8 cellular contexts compared by ENCODE assay signal in the genomic region with DNA sequence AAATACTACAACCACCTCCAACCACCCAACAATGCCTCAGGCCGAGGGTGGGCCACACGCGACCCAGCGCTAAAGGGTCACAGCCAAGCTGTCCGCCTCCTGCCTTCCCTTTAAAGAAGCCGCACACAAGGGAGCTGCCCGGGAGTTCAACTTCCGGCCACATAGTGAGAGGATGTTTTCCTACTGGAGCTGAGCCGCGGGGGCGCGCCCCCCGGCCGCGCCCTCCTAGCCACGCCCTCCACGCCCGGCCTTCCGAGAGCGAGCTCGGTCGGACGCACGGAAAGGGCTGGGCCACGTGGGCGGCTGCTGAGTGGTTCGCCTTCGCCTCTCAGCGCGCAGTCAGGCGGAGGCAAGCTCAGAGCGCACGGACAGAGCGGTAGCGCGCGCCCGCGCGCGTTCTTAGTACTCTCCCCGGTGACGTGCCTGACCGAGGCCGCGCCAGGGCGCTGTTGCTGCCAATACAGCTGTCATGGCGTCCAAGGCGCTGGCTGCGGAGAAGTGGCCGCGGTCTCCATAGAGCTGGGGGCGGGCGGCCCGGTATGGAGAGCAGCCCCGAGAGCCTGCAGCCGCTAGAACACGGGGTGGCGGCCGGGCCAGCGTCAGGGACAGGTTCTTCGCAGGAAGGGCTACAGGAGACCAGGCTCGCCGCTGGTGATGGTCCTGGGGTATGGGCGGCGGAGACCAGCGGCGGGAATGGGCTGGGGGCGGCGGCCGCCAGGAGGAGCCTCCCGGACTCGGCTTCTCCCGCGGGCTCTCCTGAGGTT. TPM values are rescaled to one million over a fixed set of nuclear protein-coding genes. Genes with fewer than 3 reads are reported as not detected.
DNase-seq lines count a peak whose midpoint lies in the region; FAIRE-seq and TF ChIP-seq lines count a peak whose summit lies in the region.

A gene with protein sequence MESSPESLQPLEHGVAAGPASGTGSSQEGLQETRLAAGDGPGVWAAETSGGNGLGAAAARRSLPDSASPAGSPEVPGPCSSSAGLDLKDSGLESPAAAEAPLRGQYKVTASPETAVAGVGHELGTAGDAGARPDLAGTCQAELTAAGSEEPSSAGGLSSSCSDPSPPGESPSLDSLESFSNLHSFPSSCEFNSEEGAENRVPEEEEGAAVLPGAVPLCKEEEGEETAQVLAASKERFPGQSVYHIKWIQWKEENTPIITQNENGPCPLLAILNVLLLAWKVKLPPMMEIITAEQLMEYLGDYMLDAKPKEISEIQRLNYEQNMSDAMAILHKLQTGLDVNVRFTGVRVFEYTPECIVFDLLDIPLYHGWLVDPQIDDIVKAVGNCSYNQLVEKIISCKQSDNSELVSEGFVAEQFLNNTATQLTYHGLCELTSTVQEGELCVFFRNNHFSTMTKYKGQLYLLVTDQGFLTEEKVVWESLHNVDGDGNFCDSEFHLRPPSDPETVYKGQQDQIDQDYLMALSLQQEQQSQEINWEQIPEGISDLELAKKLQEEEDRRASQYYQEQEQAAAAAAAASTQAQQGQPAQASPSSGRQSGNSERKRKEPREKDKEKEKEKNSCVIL (plus strand): TSS at position 446 of the 764 bp plus-strand sequence. CDS start 94 bp downstream, at position 540.

- H2AFZ ChIP-seq in H9 (ENCODE audit: low read length) = peak within 1 kb of the TSS; percentile 25

- H3K9ac ChIP-seq in H9 (ENCODE audit: extremely low read depth, insufficient read length, low read length) = peak within 1 kb of the TSS; percentile 61

- no peak within 1 kb of the TSS for H2BK12ac ChIP-seq in H9 (ENCODE audit: insufficient read length, low read depth, low read length)

- no peak within 1 kb of the TSS for H4K91ac ChIP-seq in H9 (ENCODE audit: insufficient read length, low read depth, low read length)

- peak; percentile 98 for DNase-seq in H9
- peak; percentile 99 for DNase-seq in MG63
- DNase-seq in SHP77 treated with DMSO at 0.1 percent for 48 hours (lab: John Stamatoyannopoulos, UW) = peak; percentile 98
- DNase-seq in activated effector memory CD4-positive, alpha-beta T cell treated with anti-CD3 and anti-CD28 coated beads, Interleukin-2, amount 50 U/mL, for 16 hours = peak; percentile 97
- peak; percentile 98 for DNase-seq in fibroblast of the aortic adventitia (ENCODE audit: low read depth)

- H2AK5ac ChIP-seq in H9 (ENCODE audit: insufficient read length, low read length) = no peak within 1 kb of the TSS

- no peak within 1 kb of the TSS for H3K56ac ChIP-seq in H9 (ENCODE audit: insufficient read length, low read depth, low read length)

- H3K27ac Mint-ChIP-seq in H9 (peak within 1 kb of the TSS; percentile 89 to 94 (median 92); a peak in 6 of 7 replicates), nephron (peak within 1 kb of the TSS; percentile 99 to 100 (median 99))
- peak within 1 kb of the TSS; percentile 91 for H3K27ac Mint-ChIP-seq in stimulated activated naive CD8-positive, alpha-beta T cell treated with anti-CD3 and anti-CD28 coated beads, Interleukin-15, Interleukin-2, amounts not matched to agents 100 ng/mL and 50 ng/mL, for 24 hours

- peak; percentile 96 for FAIRE-seq in G401.6 (lab: Jason Lieb, UNC)

- H3K23me2 ChIP-seq in H9 (ENCODE audit: insufficient read length, low read depth, low read length, poor library complexity, severe bottlenecking) = peaks cover 4% of the 10 kb centered on the region

- no peak within 1 kb of the TSS for H3T11ph ChIP-seq in H9 (ENCODE audit: low read length)

- H3K14ac ChIP-seq in H9 (ENCODE audit: insufficient read depth, low read length) = 0 out of 2 replicates have a peak within 1 kb of the TSS, but pooled peaks have one; percentile 64

- H3K27me3 ChIP-seq in H9 (ENCODE audit: insufficient read depth, low read length) (no peaks in the 10 kb centered on the region), MG63 (no peaks in the 10 kb centered on the region)

- H3K4me3 ChIP-seq in MG63 = peak within 1 kb of the TSS; percentile 93
- peak within 1 kb of the TSS; percentile 91 for H3K4me3 ChIP-seq in fibroblast of the aortic adventitia (ENCODE audit: low read depth, low read length)

- H3K36me3 ChIP-seq in MG63 = no peaks in the 10 kb centered on the region

- H3K9me3 Mint-ChIP-seq in H9 = no peaks in the 10 kb centered on the region
- H3K9me3 Mint-ChIP-seq in nephron = no peaks in the 10 kb centered on the region
- H3K9me3 Mint-ChIP-seq in stimulated activated naive CD8-positive, alpha-beta T cell treated with anti-CD3 and anti-CD28 coated beads, Interleukin-15, Interleukin-2, amounts not matched to agents 100 ng/mL and 50 ng/mL, for 24 hours = peaks cover 5% of the 10 kb centered on the region

- no peaks in the 10 kb centered on the region for H3K9me3 ChIP-seq in H9 (ENCODE audit: control insufficient read depth, low read depth, low read length)
- no peaks in the 10 kb centered on the region for H3K9me3 ChIP-seq in MG63

- peaks cover 9% of the 10 kb centered on the region; the same call in 1 of the 2 replicates for H3K79me2 ChIP-seq in H9 (ENCODE audit: insufficient read depth, low read length)

- H3K23ac ChIP-seq in H9 (ENCODE audit: insufficient read length, low read depth, low read length) = no peak within 1 kb of the TSS

- H3K36me3 Mint-ChIP-seq in H9 (ENCODE audit: insufficient read depth in 1 of 3, low read depth in 3 of 3) (no peaks in the 10 kb centered on the region), nephron (ENCODE audit: low read depth) (no peaks in the 10 kb centered on the region)
- no peaks in the 10 kb centered on the region for H3K36me3 Mint-ChIP-seq in stimulated activated naive CD8-positive, alpha-beta T cell treated with anti-CD3 and anti-CD28 coated beads, Interleukin-15, Interleukin-2, amounts not matched to agents 100 ng/mL and 50 ng/mL, for 24 hours (ENCODE audit: low read depth)

- H3K4me3 Mint-ChIP-seq in H9 (no peak within 1 kb of the TSS; a peak in 3 of 5 replicates), nephron (no peak within 1 kb of the TSS)
- peak within 1 kb of the TSS; percentile 7 for H3K4me3 Mint-ChIP-seq in stimulated activated naive CD8-positive, alpha-beta T cell treated with anti-CD3 and anti-CD28 coated beads, Interleukin-15, Interleukin-2, amounts not matched to agents 100 ng/mL and 50 ng/mL, for 24 hours

- no peaks in the 10 kb centered on the region for H3K4me1 ChIP-seq in H9 (ENCODE audit: insufficient read depth, low read length)

- H4K8ac ChIP-seq in H9 (replicated peaks; ENCODE audit: insufficient read length, low read depth, low read length) = no peak within 1 kb of the TSS

- no peaks in the 10 kb centered on the region for H4K20me1 ChIP-seq in H9 (ENCODE audit: control insufficient read depth, insufficient read depth, insufficient read length)

- TF ChIP-seq CTCF in H9 (conservative IDR thresholded peaks at IDR 0.05) (peak; percentile 54; the same call in 2 of the 3 replicates), fibroblast of the aortic adventitia (IDR thresholded peaks at IDR 0.05; ENCODE audit: insufficient read depth, low read length) (no peak), nephron (IDR thresholded peaks at IDR 0.05; ENCODE audit: unreplicated experiment in 3 of 3) (peak in 2 of 3 experiments; percentile 43 to 56)

- WGBS in H9 (ENCODE audit: extremely low coverage, insufficient read length, low lambda C conversion rate) = no CpG with 5 or more reads among the region's 75 CpGs

- H2BK120ac ChIP-seq in H9 (ENCODE audit: low read depth, low read length, poor library complexity, severe bottlenecking) = no peak within 1 kb of the TSS

- H2BK20ac ChIP-seq in H9 (ENCODE audit: low read depth, low read length, poor library complexity, severe bottlenecking) = no peak within 1 kb of the TSS

- H3K4me2 ChIP-seq in H9 (ENCODE audit: insufficient read depth, insufficient read length, low read length) = peak within 1 kb of the TSS; percentile 85

- no peak within 1 kb of the TSS for H2BK15ac ChIP-seq in H9 (ENCODE audit: low read depth, low read length)

- H2BK5ac ChIP-seq in H9 (ENCODE audit: insufficient read length, low read length) = no peak within 1 kb of the TSS

- no peak within 1 kb of the TSS for H3K4ac ChIP-seq in H9 (ENCODE audit: low read depth, low read length)

- no peaks in the 10 kb centered on the region for H3K27me3 Mint-ChIP-seq in H9 (ENCODE audit: low read depth)
- H3K27me3 Mint-ChIP-seq in nephron (ENCODE audit: low read depth) = no peaks in the 10 kb centered on the region
- H3K27me3 Mint-ChIP-seq in stimulated activated naive CD8-positive, alpha-beta T cell treated with anti-CD3 and anti-CD28 coated beads, Interleukin-15, Interleukin-2, amounts not matched to agents 100 ng/mL and 50 ng/mL, for 24 hours = no peaks in the 10 kb centered on the region

- H3K18ac ChIP-seq in H9 (ENCODE audit: insufficient read length, low read depth, low read length) = peak within 1 kb of the TSS; percentile 73

- no peaks in the 10 kb centered on the region for H3K79me1 ChIP-seq in H9 (ENCODE audit: insufficient read depth, low read depth, low read length, poor library complexity, severe bottlenecking)

- H3K4me1 Mint-ChIP-seq in H9 (peaks cover 16 to 19% of the 10 kb centered on the region in 2 experiments), nephron (peaks cover 16% of the 10 kb centered on the region)
- H3K4me1 Mint-ChIP-seq in stimulated activated naive CD8-positive, alpha-beta T cell treated with anti-CD3 and anti-CD28 coated beads, Interleukin-15, Interleukin-2, amounts not matched to agents 100 ng/mL and 50 ng/mL, for 24 hours (ENCODE audit: low read depth) = peaks cover 9% of the 10 kb centered on the region

- H4K5ac ChIP-seq in H9 (ENCODE audit: insufficient read length, low read depth, low read length) = no peak within 1 kb of the TSS

- H3K27ac ChIP-seq in H9 (ENCODE audit: insufficient read length, low read depth, low read length) = peak within 1 kb of the TSS; percentile 52

RNA-seq across cellular contexts. Expression of the gene that starts here (rescaled TPM):
- total RNA-seq in H9 (2021) (29.5 and 32.3 TPM in 2 replicates), fibroblast of the aortic adventitia (ENCODE audit: low replicate concordance) (11.9 and 25.8 TPM in 2 replicates)
- 4.7 and 7.4 TPM in 2 replicates for total RNA-seq in MG63 (2014; rRNA removed; shearing (Covaris generic); ENCODE audit: low replicate concordance)

Comparison
In these comparisons a context has a peak if more than half of its experiments do, and no peak if none do; other contexts are left out.
1. Peak in every context shown above with its lines: DNase-seq, H3K4me3 ChIP-seq and H3K27ac ChIP-seq.